ENCODE assay signal across 32 cellular contexts in genomic region chr9:31715250-31715649, GRCh38.
DNase-seq lines count a peak whose midpoint lies in the region; ATAC-seq, FAIRE-seq and TF ChIP-seq lines count a peak whose summit lies in the region.
"Had no signal": no experiment of that assay in that cellular context is flagged by ENCODE, and none has a peak within 500 bp of the region (broad histone marks: within the 10 kb centered on the region; RNA-seq: fewer than 3 reads in every experiment).

No MANE protein-coding gene starts in this region.

- no peaks in the 10 kb centered on the region for H3K36me3 ChIP-seq in lower lobe of right lung
- H3K36me3 ChIP-seq: BE2C, ovary, spleen had no signal

- H3K27ac ChIP-seq in lower lobe of right lung: no peak overlapping the region
- H3K27ac ChIP-seq: foreskin keratinocyte, ovary, PC-9, spleen had no signal

- H3K4me3 ChIP-seq in lower lobe of right lung: no peak overlapping the region
- H3K4me3 ChIP-seq: ovary, PC-9, spleen had no signal

- TF ChIP-seq CTCF in D721Med (IDR thresholded peaks at IDR 0.05; ENCODE audit: insufficient read depth, missing control alignments) (no peak), lower lobe of right lung (IDR thresholded peaks at IDR 0.05) (no peak)

- peak; percentile 32 for FAIRE-seq in D721Med (lab: Jason Lieb, UNC)
- FAIRE-seq: colon, GM19239 had no signal

- intact Hi-C loops in lower lobe of right lung (cut with DNase I): no loop called here

- no peaks in the 10 kb centered on the region for H3K9me3 ChIP-seq in lower lobe of right lung
- H3K9me3 ChIP-seq: BE2C, ovary, spleen had no signal

- no peak for DNase-seq in D721Med (ENCODE audit: insufficient read length, low spot score)
- DNase-seq in M059J (ENCODE audit: low read depth): peak; percentile 4
- DNase-seq in amniotic epithelial cell (ENCODE audit: low read depth): peak; percentile 0
- no peak for DNase-seq in lower lobe of right lung
- no peak for DNase-seq in glomerular visceral epithelial cell (ENCODE audit: extremely low spot score)
- DNase-seq in stimulated activated CD4-positive, alpha-beta T cell treated with anti-CD3 and anti-CD28 coated beads, Interleukin-15, amount 100 ng/mL, for 24 hours: no peak
- DNase-seq in NCI-H748 (lab: John Stamatoyannopoulos, UW; ENCODE audit: unreplicated experiment): no peak
- DNase-seq: activated CD4-positive, alpha-beta T cell treated with anti-CD3 and anti-CD28 coated beads for 48 hours; activated CD8-positive, alpha-beta memory T cell treated with anti-CD3 and anti-CD28 coated beads for 24 hours; activated gamma-delta T cell; activated naive CD8-positive, alpha-beta T cell treated with anti-CD3 and anti-CD28 coated beads, Interleukin-2, amount 10 ng/mL, durations not matched to agents 7 days and 5 days; activated T-cell treated with anti-CD3 and anti-CD28 coated beads, Interleukin-2, amount 50 U/mL, for 1 hour; BE2C; DMS79 treated with DMSO at 0.1 percent for 48 hours; effector memory CD4-positive, alpha-beta T cell; foreskin keratinocyte; GF-D8; HCEC 1CT; KBM-7; NCI-H1417 treated with DMSO at 0.1 percent for 48 hours; NCI-H2081; nephron progenitor cell; ovary; PC-9; spleen; stimulated activated CD4-positive, alpha-beta T cell treated with anti-CD3 and anti-CD28 coated beads, Interleukin-4, amount 100 ng/mL, for 24 hours; T-helper 2 cell had no signal

- no peaks in the 10 kb centered on the region for H3K4me1 ChIP-seq in lower lobe of right lung
- H3K4me1 ChIP-seq: BE2C, spleen had no signal

- no peaks in the 10 kb centered on the region for H3K27me3 ChIP-seq in lower lobe of right lung (ENCODE audit: low read depth)
- H3K27me3 ChIP-seq: BE2C, foreskin keratinocyte, ovary, spleen had no signal

- peak; percentile 27 to 28 for ATAC-seq in lower lobe of right lung
- ATAC-seq in GM21381 (IDR thresholded peaks at IDR 0.05; ENCODE audit: unreplicated experiment): no peak
- ATAC-seq: foreskin keratinocyte; Right ventricle myocardium inferior; stimulated activated effector memory CD8-positive, alpha-beta T cell treated with anti-CD3 and anti-CD28 coated beads, Interleukin-12 subunit alpha, Interleukin-12 subunit beta, amount 100 ng/mL, for 72 hours had no signal

Comparison
In these comparisons a context has a peak if more than half of its experiments do, and no peak if none do; other contexts are left out.
1. DNase-seq: peak in M059J (single experiment) and amniotic epithelial cell (single experiment); none in D721Med (single experiment), lower lobe of right lung (single experiment), glomerular visceral epithelial cell (single experiment), stimulated activated CD4-positive, alpha-beta T cell treated with anti-CD3 and anti-CD28 coated beads, Interleukin-15, amount 100 ng/mL, for 24 hours (single experiment) and NCI-H748 (single experiment).